Comparison of ENCODE assay signal across 8 cellular contexts in genomic region chr2:144524190-144524957, GRCh38. TPM values are rescaled to one million over a fixed set of nuclear protein-coding genes. Genes with fewer than 3 reads are reported as not detected.
A peak's percentile ranks its signal among the peaks of the same experiment; 100 is the strongest.
DNase-seq lines count a peak whose midpoint lies in the region; ATAC-seq and TF ChIP-seq lines count a peak whose summit lies in the region.

No MANE protein-coding gene starts in this region.

- peaks cover 4% of the 10 kb centered on the region for H3K27me3 ChIP-seq in kidney epithelial cell (ENCODE audit: control insufficient read depth, insufficient read depth, low read length)

- DNase-seq in H4 (ENCODE audit: low spot score): peak; percentile 23
- DNase-seq in NCI-H82 treated with DMSO at 0.1 percent for 48 hours (lab: John Stamatoyannopoulos, UW; ENCODE audit: unreplicated experiment): peak; percentile 64
- peak; percentile 34 to 75 for DNase-seq in cardiac fibroblast (ENCODE audit: low read depth in 2 of 2)
- no peak for DNase-seq in kidney epithelial cell (ENCODE audit: low read depth)
- no peak for DNase-seq in stimulated activated effector memory CD8-positive, alpha-beta T cell treated with anti-CD3 and anti-CD28 coated beads, Interleukin-12 subunit alpha, Interleukin-12 subunit beta, amount 100 ng/mL, for 72 hours (ENCODE audit: low spot score in 2 of 2)
- no peak for DNase-seq in T-helper 9 cell

- H3K4me1 Mint-ChIP-seq in stimulated activated effector memory CD8-positive, alpha-beta T cell treated with anti-CD3 and anti-CD28 coated beads, Interleukin-12 subunit alpha, Interleukin-12 subunit beta, amount 100 ng/mL, for 72 hours: peaks cover 22% of the 10 kb centered on the region

- H3K9me3 Mint-ChIP-seq in stimulated activated effector memory CD8-positive, alpha-beta T cell treated with anti-CD3 and anti-CD28 coated beads, Interleukin-12 subunit alpha, Interleukin-12 subunit beta, amount 100 ng/mL, for 72 hours: no peaks in the 10 kb centered on the region

- peak overlapping the region; percentile 69 for H3K27ac Mint-ChIP-seq in stimulated activated effector memory CD8-positive, alpha-beta T cell treated with anti-CD3 and anti-CD28 coated beads, Interleukin-12 subunit alpha, Interleukin-12 subunit beta, amount 100 ng/mL, for 72 hours

- ATAC-seq in stimulated activated effector memory CD8-positive, alpha-beta T cell treated with anti-CD3 and anti-CD28 coated beads, Interleukin-12 subunit alpha, Interleukin-12 subunit beta, amount 100 ng/mL, for 72 hours: peak; percentile 71
- no peak for ATAC-seq in GM21737 (IDR thresholded peaks at IDR 0.05; ENCODE audit: unreplicated experiment)
- ATAC-seq in HG02588 (IDR thresholded peaks at IDR 0.05; ENCODE audit: unreplicated experiment): no peak

- no peaks in the 10 kb centered on the region for H3K36me3 Mint-ChIP-seq in stimulated activated effector memory CD8-positive, alpha-beta T cell treated with anti-CD3 and anti-CD28 coated beads, Interleukin-12 subunit alpha, Interleukin-12 subunit beta, amount 100 ng/mL, for 72 hours

- H3K4me3 Mint-ChIP-seq in stimulated activated effector memory CD8-positive, alpha-beta T cell treated with anti-CD3 and anti-CD28 coated beads, Interleukin-12 subunit alpha, Interleukin-12 subunit beta, amount 100 ng/mL, for 72 hours: peak overlapping the region; percentile 72

- H3K4me3 ChIP-seq in cardiac fibroblast (replicated peaks in 1 of 2; ENCODE audit: low read depth in 2 of 2, low read length in 2 of 2): peak overlapping the region; percentile 56 to 60
- peak overlapping the region; percentile 59 for H3K4me3 ChIP-seq in kidney epithelial cell (ENCODE audit: low read depth, low read length)

- no peaks in the 10 kb centered on the region for H3K36me3 ChIP-seq in kidney epithelial cell (ENCODE audit: control insufficient read depth, insufficient read depth, low read length)

- no peak for TF ChIP-seq CTCF in cardiac fibroblast (IDR thresholded peaks at IDR 0.05; ENCODE audit: low read depth, low read length)
- no peak for TF ChIP-seq CTCF in kidney epithelial cell (IDR thresholded peaks at IDR 0.05; ENCODE audit: insufficient read depth, low read length, poor library complexity, severe bottlenecking)

RNA-seq across cellular contexts. Expression of gene ZEB2, which starts 4.5 kb away (rescaled TPM):
- total RNA-seq in H4 (2014; rRNA removed; shearing (Covaris generic)): 14.4 and 17.0 TPM in 2 replicates
- total RNA-seq in kidney epithelial cell: 14.7 and 15.7 TPM in 2 replicates

Comparison
In these comparisons a context has a peak if more than half of its experiments do, and no peak if none do; other contexts are left out.
1. DNase-seq: peak in H4 (single experiment), NCI-H82 treated with DMSO at 0.1 percent for 48 hours (single experiment) and cardiac fibroblast (2 of 2); none in kidney epithelial cell (single experiment), stimulated activated effector memory CD8-positive, alpha-beta T cell treated with anti-CD3 and anti-CD28 coated beads, Interleukin-12 subunit alpha, Interleukin-12 subunit beta, amount 100 ng/mL, for 72 hours (0 of 2) and T-helper 9 cell (single experiment).